In genomic region chr6:106167105-106167814, GRCh38 we compare ENCODE assay signal across 10 cellular contexts.
A peak's percentile ranks its signal among the peaks of the same experiment; 100 is the strongest.
DNase-seq lines count a peak whose midpoint lies in the region; ATAC-seq, FAIRE-seq and TF ChIP-seq lines count a peak whose summit lies in the region.
"Had no signal": no experiment of that assay in that cellular context is flagged by ENCODE, and none has a peak within 500 bp of the region (broad histone marks: within the 10 kb centered on the region; RNA-seq: fewer than 3 reads in every experiment).

No MANE protein-coding gene starts in this region.

- intact Hi-C loops in CD14-positive monocyte (cut with micrococcal nuclease), result loop anchor here in 1 of 2 donors (10.0 kb wide), 2 partner anchors 172 to 282 kb away; no protein-coding TSS in a partner anchor

- H3K4me3 ChIP-seq in CD8-positive, alpha-beta memory T cell (ENCODE audit: low read length), result no peak overlapping the region
- H3K4me3 ChIP-seq: BLaER1 had no signal

- peak; percentile 96 for FAIRE-seq in GM19239 (lab: Jason Lieb, UNC)

- H3K4me3 Mint-ChIP-seq in CD8-positive, alpha-beta memory T cell, result peak overlapping the region in 1 of 7 donors; percentile 18
- no peak overlapping the region for H3K4me3 Mint-ChIP-seq in CD14-positive monocyte

- no peak overlapping the region for H3K27ac ChIP-seq in CD8-positive, alpha-beta memory T cell (ENCODE audit: low read depth, low read length)
- H3K27ac ChIP-seq: BLaER1 had no signal

- no peaks in the 10 kb centered on the region for H3K36me3 Mint-ChIP-seq in CD8-positive, alpha-beta memory T cell
- peaks cover 0 to 5% of the 10 kb centered on the region in 2 donors for H3K36me3 Mint-ChIP-seq in CD14-positive monocyte

- ATAC-seq in HG02884 (IDR thresholded peaks at IDR 0.05; ENCODE audit: unreplicated experiment), result peak; percentile 39
- ATAC-seq: HCT116 had no signal

- H3K27me3 ChIP-seq in CD8-positive, alpha-beta memory T cell (ENCODE audit: insufficient read depth, low read length, poor library complexity, severe bottlenecking), result no peaks in the 10 kb centered on the region
- H3K27me3 ChIP-seq: BLaER1 had no signal

- H3K4me1 ChIP-seq in CD8-positive, alpha-beta memory T cell (ENCODE audit: insufficient read depth, low read length), result peaks cover 26% of the 10 kb centered on the region

- POLR2A ChIA-PET in CD8-positive, alpha-beta memory T cell (lab: Charles Lee), result no interaction called here

- H3K27me3 Mint-ChIP-seq in CD8-positive, alpha-beta memory T cell, result peaks cover 0 to 2% of the 10 kb centered on the region in 2 donors
- peaks cover 0 to 1% (median 0%) of the 10 kb centered on the region in 3 donors for H3K27me3 Mint-ChIP-seq in CD14-positive monocyte (ENCODE audit: low read depth in 3 of 3)

- H3K27ac Mint-ChIP-seq in CD8-positive, alpha-beta memory T cell, result peak overlapping the region in 6 of 8 donors; percentile 18 to 90 (median 32)
- H3K27ac Mint-ChIP-seq in CD14-positive monocyte, result peak overlapping the region in 1 of 7 donors; percentile 42

- H3K9me3 ChIP-seq in CD8-positive, alpha-beta memory T cell (ENCODE audit: low read length), result no peaks in the 10 kb centered on the region
- H3K9me3 ChIP-seq: BLaER1 had no signal

- no peak for DNase-seq in CD8-positive, alpha-beta memory T cell
- DNase-seq in GM19239 (ENCODE audit: insufficient read length, low spot score) (no peak), NCI-H2227 treated with DMSO at 0.1 percent for 48 hours (lab: John Stamatoyannopoulos, UW) (peak; percentile 84), CD1c-positive myeloid dendritic cell (ENCODE audit: extremely low spot score) (no peak), CD14-positive monocyte (ENCODE audit: low spot score) (no peak), NCI-H146 treated with DMSO at 0.1 percent for 48 hours (lab: John Stamatoyannopoulos, UW; ENCODE audit: unreplicated experiment) (no peak), OCI-M2 (lab: John Stamatoyannopoulos, UW; ENCODE audit: unreplicated experiment) (no peak)

- H3K9me3 Mint-ChIP-seq in CD8-positive, alpha-beta memory T cell, result no peaks in the 10 kb centered on the region
- peaks cover 0 to 2% (median 0%) of the 10 kb centered on the region in 7 donors for H3K9me3 Mint-ChIP-seq in CD14-positive monocyte

- no peaks in the 10 kb centered on the region for H3K36me3 ChIP-seq in CD8-positive, alpha-beta memory T cell (ENCODE audit: insufficient read depth, low read length)
- H3K36me3 ChIP-seq: BLaER1 had no signal

- H3K4me1 Mint-ChIP-seq in CD8-positive, alpha-beta memory T cell, result peaks cover 35 to 52% (median 51%) of the 10 kb centered on the region in 3 donors
- H3K4me1 Mint-ChIP-seq in CD14-positive monocyte, result peaks cover 30% of the 10 kb centered on the region

- no peak for TF ChIP-seq CTCF in CD14-positive monocyte (IDR thresholded peaks at IDR 0.05)

- CTCF ChIA-PET in CD8-positive, alpha-beta memory T cell (lab: Charles Lee), result interaction anchor here (1.6 kb wide), 1 partner anchor 49 kb away, joined by 3 read pairs; no protein-coding TSS in a partner anchor
